ENCODE assay signal across 14 cellular contexts in the genomic region with DNA sequence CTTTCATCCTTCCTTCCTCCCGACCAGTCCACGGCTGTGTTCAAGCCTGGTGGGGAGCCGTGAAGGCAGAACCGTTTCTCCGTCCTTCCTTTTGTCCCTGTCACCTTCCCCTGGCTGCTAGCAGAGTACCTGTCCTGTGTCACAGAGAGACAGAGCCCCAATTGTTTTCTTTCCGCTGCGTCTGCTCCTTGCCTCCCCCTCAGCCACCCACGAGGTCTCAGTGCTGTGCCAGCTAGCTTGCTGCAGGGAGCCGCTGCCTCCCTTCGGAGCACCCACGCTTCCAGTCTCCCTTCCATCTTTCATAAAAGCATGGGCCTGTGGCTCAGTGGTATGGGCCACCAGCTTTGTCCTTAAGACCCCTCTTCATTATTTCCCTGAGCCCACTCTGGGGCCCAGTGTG.
A peak's percentile ranks its signal among the peaks of the same experiment; 100 is the strongest.
DNase-seq lines count a peak whose midpoint lies in the region; ATAC-seq, FAIRE-seq and TF ChIP-seq lines count a peak whose summit lies in the region.
"Had no signal": no experiment of that assay in that cellular context is flagged by ENCODE, and none has a peak within 500 bp of the region (broad histone marks: within the 10 kb centered on the region; RNA-seq: fewer than 3 reads in every experiment).

No MANE protein-coding gene starts in this region.

- H3K9me3 ChIP-seq in endothelial cell of umbilical vein (replicated peaks; ENCODE audit: control insufficient read depth, insufficient read depth, low read length) = no peaks in the 10 kb centered on the region
- H3K9me3 ChIP-seq: SJSA1, upper lobe of right lung had no signal

- CTCF ChIA-PET in endothelial cell of umbilical vein (lab: Charles Lee) = no interaction called here

- H3K9ac ChIP-seq in endothelial cell of umbilical vein (replicated peaks; ENCODE audit: extremely low read depth, insufficient read depth, low read length) = no peak overlapping the region

- H3K4me3 Mint-ChIP-seq in natural killer cell = no peak overlapping the region
- no peak overlapping the region for H3K4me3 Mint-ChIP-seq in natural killer cell treated with Interleukin-12 subunit alpha and Interleukin-12 subunit beta and Interleukin-15 and Interleukin-18, amount 100 ng/mL, for 72 hours
- H3K4me3 Mint-ChIP-seq: activated naive CD4-positive, alpha-beta T cell treated with anti-CD3 and anti-CD28 coated beads, Interleukin-2, amount 50 U/mL, for 24 hours had no signal

- peaks cover 0 to 2% of the 10 kb centered on the region in 2 experiments for H3K36me3 ChIP-seq in endothelial cell of umbilical vein (ENCODE audit: control insufficient read depth in 2 of 2, extremely low read depth in 1 of 2, insufficient read depth in 2 of 2, low read length in 2 of 2)

- no peak overlapping the region for H2AFZ ChIP-seq in endothelial cell of umbilical vein (ENCODE audit: low read depth, low read length)

- no peak overlapping the region for H3K27ac ChIP-seq in endothelial cell of umbilical vein (ENCODE audit: insufficient read depth, low read depth, low read length)
- H3K27ac ChIP-seq: SJSA1, upper lobe of right lung had no signal

- no peaks in the 10 kb centered on the region for H3K9me1 ChIP-seq in endothelial cell of umbilical vein (replicated peaks; ENCODE audit: control insufficient read depth, extremely low read depth, insufficient read depth, low read length)

- DNase-seq in natural killer cell (no peak), endothelial cell of umbilical vein (ENCODE audit: low read depth, low spot score) (no peak), nucleus accumbens (lab: John Stamatoyannopoulos, UW) (peak in 47 of 56 donors; percentile 20 to 81 (median 51)), NCI-H526 treated with DMSO at 0.1 percent for 48 hours (lab: John Stamatoyannopoulos, UW) (no peak)
- DNase-seq in natural killer cell treated with Interleukin-12 subunit alpha and Interleukin-12 subunit beta and Interleukin-15 and Interleukin-18, amount 100 ng/mL, for 72 hours (ENCODE audit: low spot score) = no peak
- no peak for DNase-seq in NK-92 treated with Interleukin-12 subunit alpha and Interleukin-12 subunit beta, amount 100 ng/mL, for 24 hours (lab: John Stamatoyannopoulos, UW)
- DNase-seq: dermis blood vessel endothelial cell, DND-41, NCI-H2171 treated with DMSO at 0.1 percent for 48 hours, upper lobe of right lung had no signal

- POLR2A ChIA-PET in endothelial cell of umbilical vein (lab: Charles Lee) = no interaction called here

- intact Hi-C loops in natural killer cell (cut with micrococcal nuclease) = no loop called here
- intact Hi-C loops in endothelial cell of umbilical vein (cut with micrococcal nuclease) = no loop called here

- no peaks in the 10 kb centered on the region for H3K36me3 Mint-ChIP-seq in natural killer cell
- no peaks in the 10 kb centered on the region for H3K36me3 Mint-ChIP-seq in natural killer cell treated with Interleukin-12 subunit alpha and Interleukin-12 subunit beta and Interleukin-15 and Interleukin-18, amount 100 ng/mL, for 72 hours
- H3K36me3 Mint-ChIP-seq: activated naive CD4-positive, alpha-beta T cell treated with anti-CD3 and anti-CD28 coated beads, Interleukin-2, amount 50 U/mL, for 24 hours had no signal

- TF ChIP-seq CTCF in natural killer cell (IDR thresholded peaks at IDR 0.05) (no peak), endothelial cell of umbilical vein (IDR thresholded peaks at IDR 0.05; ENCODE audit: extremely low read depth in 1 of 2, insufficient read depth in 1 of 2, low read depth in 1 of 2, low read length in 2 of 2) (no peak)

- TF ChIP-seq POLR2A in endothelial cell of umbilical vein (IDR thresholded peaks at IDR 0.05; ENCODE audit: low read depth, low read length) = no peak

- no peaks in the 10 kb centered on the region for H4K20me1 ChIP-seq in endothelial cell of umbilical vein (replicated peaks; ENCODE audit: control insufficient read depth, extremely low read depth, insufficient read depth, low read length)

- BruUV-seq in endothelial cell of umbilical vein (replicated peaks; lab: Mats Ljungman, UMichigan) = no TSS peak

- FAIRE-seq in endothelial cell of umbilical vein (lab: Jason Lieb, UNC) = peak; percentile 58

- H3K4me1 ChIP-seq in endothelial cell of umbilical vein (ENCODE audit: control insufficient read depth, extremely low read depth, insufficient read depth, low read length) = no peaks in the 10 kb centered on the region

- no peak overlapping the region for H3K4me2 ChIP-seq in endothelial cell of umbilical vein (ENCODE audit: insufficient read depth, low read length)

- H3K27ac Mint-ChIP-seq in natural killer cell = peak overlapping the region; percentile 29 to 95
- peak overlapping the region in 1 of 2 donors; percentile 15 for H3K27ac Mint-ChIP-seq in natural killer cell treated with Interleukin-12 subunit alpha and Interleukin-12 subunit beta and Interleukin-15 and Interleukin-18, amount 100 ng/mL, for 72 hours
- H3K27ac Mint-ChIP-seq: activated naive CD4-positive, alpha-beta T cell treated with anti-CD3 and anti-CD28 coated beads, Interleukin-2, amount 50 U/mL, for 24 hours had no signal

- peaks cover 86% of the 10 kb centered on the region for H3K79me2 ChIP-seq in endothelial cell of umbilical vein (ENCODE audit: control insufficient read depth, insufficient read depth, low read length)

- H3K4me1 Mint-ChIP-seq in natural killer cell = peaks cover 20 to 42% of the 10 kb centered on the region in 2 donors
- peaks cover 24 to 33% of the 10 kb centered on the region in 2 donors for H3K4me1 Mint-ChIP-seq in natural killer cell treated with Interleukin-12 subunit alpha and Interleukin-12 subunit beta and Interleukin-15 and Interleukin-18, amount 100 ng/mL, for 72 hours (ENCODE audit: low read depth in 2 of 2)

- no peak overlapping the region for H3K4me3 ChIP-seq in endothelial cell of umbilical vein (replicated peaks in 1 of 3; ENCODE audit: insufficient read depth in 1 of 3, low read depth in 1 of 3, low read length in 3 of 3)
- H3K4me3 ChIP-seq: SJSA1, upper lobe of right lung had no signal

- dilution Hi-C loops in endothelial cell of umbilical vein (cut with MboI; ENCODE audit: extremely low pct_ligation_motif_present, low sequenced_read_pairs) = no loop called here

- H3K27me3 ChIP-seq in endothelial cell of umbilical vein (ENCODE audit: control insufficient read depth in 2 of 2, insufficient read depth in 2 of 2, low read length in 2 of 2) = no peaks in the 10 kb centered on the region
- H3K27me3 ChIP-seq: SJSA1, upper lobe of right lung had no signal

- no peaks in the 10 kb centered on the region for H3K9me3 Mint-ChIP-seq in natural killer cell
- no peaks in the 10 kb centered on the region for H3K9me3 Mint-ChIP-seq in natural killer cell treated with Interleukin-12 subunit alpha and Interleukin-12 subunit beta and Interleukin-15 and Interleukin-18, amount 100 ng/mL, for 72 hours
- H3K9me3 Mint-ChIP-seq: activated naive CD4-positive, alpha-beta T cell treated with anti-CD3 and anti-CD28 coated beads, Interleukin-2, amount 50 U/mL, for 24 hours had no signal

- no peaks in the 10 kb centered on the region for H3K27me3 Mint-ChIP-seq in natural killer cell (ENCODE audit: low read depth in 2 of 2)
- H3K27me3 Mint-ChIP-seq in natural killer cell treated with Interleukin-12 subunit alpha and Interleukin-12 subunit beta and Interleukin-15 and Interleukin-18, amount 100 ng/mL, for 72 hours = no peaks in the 10 kb centered on the region
- H3K27me3 Mint-ChIP-seq: activated naive CD4-positive, alpha-beta T cell treated with anti-CD3 and anti-CD28 coated beads, Interleukin-2, amount 50 U/mL, for 24 hours had no signal

- no peak for ATAC-seq in natural killer cell
- no peak for ATAC-seq in natural killer cell treated with Interleukin-12 subunit alpha and Interleukin-12 subunit beta and Interleukin-15 and Interleukin-18, amount 100 ng/mL, for 72 hours
- ATAC-seq in HG03139 (IDR thresholded peaks at IDR 0.05; ENCODE audit: unreplicated experiment) = no peak
- ATAC-seq in GM19463 (IDR thresholded peaks at IDR 0.05; ENCODE audit: unreplicated experiment) = no peak
- ATAC-seq: upper lobe of right lung had no signal

TF ChIP-seq in endothelial cell of umbilical vein, 7 proteins besides CTCF, POLR2A, EP300 and RAD21:
- no peak for TF ChIP-seq EZH2 (IDR thresholded peaks at IDR 0.05; ENCODE audit: borderline replicate concordance, low read depth, low read length, severe bottlenecking)
- no peak for TF ChIP-seq JUN (IDR thresholded peaks at IDR 0.05; ENCODE audit: borderline replicate concordance, insufficient read depth, insufficient read length, low read depth)
- TF ChIP-seq FOS (IDR thresholded peaks at IDR 0.05; ENCODE audit: borderline replicate concordance, insufficient read depth, low read length) = no peak
- TF ChIP-seq POLR2AphosphoS5 (IDR thresholded peaks at IDR 0.05; ENCODE audit: insufficient read depth, low read depth, low read length) = no peak
- TF ChIP-seq GATA2 (IDR thresholded peaks at IDR 0.05; ENCODE audit: insufficient read depth, insufficient read length, low read depth, low read length) = no peak
- TF ChIP-seq, protein P1, sequence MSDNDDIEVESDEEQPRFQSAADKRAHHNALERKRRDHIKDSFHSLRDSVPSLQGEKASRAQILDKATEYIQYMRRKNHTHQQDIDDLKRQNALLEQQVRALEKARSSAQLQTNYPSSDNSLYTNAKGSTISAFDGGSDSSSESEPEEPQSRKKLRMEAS (IDR thresholded peaks at IDR 0.05; ENCODE audit: insufficient read depth, insufficient read length) = no peak
- no peak for TF ChIP-seq MYC (IDR thresholded peaks at IDR 0.05; ENCODE audit: low read depth, low read length)

Comparison
In these comparisons a context has a peak if more than half of its experiments do, and no peak if none do; other contexts are left out.
1. DNase-seq: peak in nucleus accumbens (47 of 56); none in natural killer cell (single experiment), natural killer cell treated with Interleukin-12 subunit alpha and Interleukin-12 subunit beta and Interleukin-15 and Interleukin-18, amount 100 ng/mL, for 72 hours (single experiment), endothelial cell of umbilical vein (single experiment), NK-92 treated with Interleukin-12 subunit alpha and Interleukin-12 subunit beta, amount 100 ng/mL, for 24 hours (single experiment) and NCI-H526 treated with DMSO at 0.1 percent for 48 hours (single experiment).